ENCODE assay signal across 1 cellular context in genomic region chr6:100663219-100663863, GRCh38.
TF ChIP-seq lines count a peak whose summit lies in the region.

No MANE protein-coding gene starts in this region.

TF ChIP-seq in GM12878, 131 proteins besides CTCF, POLR2A, EP300 and RAD21 (continued from another document):
- no peak for TF ChIP-seq NR2C1 (IDR thresholded peaks at IDR 0.05)
- TF ChIP-seq EZH2 (IDR thresholded peaks at IDR 0.05; ENCODE audit: borderline replicate concordance, control insufficient read depth, low read depth, low read length) = no peak
- no peak for TF ChIP-seq CBX3 (IDR thresholded peaks at IDR 0.05; ENCODE audit: borderline replicate concordance, low read depth)
